ENCODE assay signal across 1 cellular context in the genomic region with DNA sequence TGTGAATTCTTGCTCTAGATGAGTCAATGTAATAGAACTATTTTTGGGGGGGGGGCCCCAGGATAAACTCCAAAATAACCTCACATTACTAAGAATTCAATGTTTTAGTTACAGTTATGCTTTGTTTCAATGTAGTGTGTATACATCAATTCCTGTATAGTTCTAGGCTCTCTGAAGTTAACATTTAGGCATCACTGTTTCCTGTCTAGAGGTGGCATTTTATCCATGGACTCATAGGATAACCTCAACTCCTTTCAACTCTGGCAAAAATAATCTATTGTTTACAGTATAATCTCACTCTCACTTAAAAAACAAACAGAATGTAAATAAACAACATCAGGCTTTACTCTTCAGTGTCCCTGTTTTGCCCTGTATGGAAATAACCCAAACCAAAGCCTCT.
TF ChIP-seq lines count a peak whose summit lies in the region.

No MANE protein-coding gene starts in this region.

TF ChIP-seq in IMR-90, 13 proteins besides CTCF, POLR2A, EP300 and RAD21 (continued from another document):
- TF ChIP-seq, protein P1, sequence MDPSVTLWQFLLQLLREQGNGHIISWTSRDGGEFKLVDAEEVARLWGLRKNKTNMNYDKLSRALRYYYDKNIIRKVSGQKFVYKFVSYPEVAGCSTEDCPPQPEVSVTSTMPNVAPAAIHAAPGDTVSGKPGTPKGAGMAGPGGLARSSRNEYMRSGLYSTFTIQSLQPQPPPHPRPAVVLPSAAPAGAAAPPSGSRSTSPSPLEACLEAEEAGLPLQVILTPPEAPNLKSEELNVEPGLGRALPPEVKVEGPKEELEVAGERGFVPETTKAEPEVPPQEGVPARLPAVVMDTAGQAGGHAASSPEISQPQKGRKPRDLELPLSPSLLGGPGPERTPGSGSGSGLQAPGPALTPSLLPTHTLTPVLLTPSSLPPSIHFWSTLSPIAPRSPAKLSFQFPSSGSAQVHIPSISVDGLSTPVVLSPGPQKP (IDR thresholded peaks at IDR 0.05; ENCODE audit: borderline replicate concordance, low read depth, low read length) = no peak
- TF ChIP-seq BHLHE40 (IDR thresholded peaks at IDR 0.05; ENCODE audit: low read depth, low read length) (no peak), CEBPB (IDR thresholded peaks at IDR 0.05; ENCODE audit: low read depth, low read length) (no peak), MXI1 (IDR thresholded peaks at IDR 0.05; ENCODE audit: borderline replicate concordance, low read depth, low read length) (no peak)
